In genomic region chr16:78368121-78369102, GRCh38 we compare ENCODE assay signal across 19 cellular contexts.
DNase-seq lines count a peak whose midpoint lies in the region; ATAC-seq and TF ChIP-seq lines count a peak whose summit lies in the region.
"Had no signal": no experiment of that assay in that cellular context is flagged by ENCODE, and none has a peak within 500 bp of the region (broad histone marks: within the 10 kb centered on the region; RNA-seq: fewer than 3 reads in every experiment).

No MANE protein-coding gene starts in this region.

- H3K4me1 ChIP-seq in right lobe of liver, result no peaks in the 10 kb centered on the region

- H3K4me3 ChIP-seq in right lobe of liver, result no peak overlapping the region
- H3K4me3 ChIP-seq: GM12878, MG63 had no signal

- ATAC-seq in Right ventricle myocardium inferior (peak; percentile 86), left cardiac atrium (no peak), right lobe of liver (no peak)
- ATAC-seq in central memory CD8-positive, alpha-beta T cell (replicated peaks; ENCODE audit: extremely low read depth, poor library complexity, severe bottlenecking), result no peak
- ATAC-seq: GM12878 had no signal

- no peaks in the 10 kb centered on the region for H3K27me3 Mint-ChIP-seq in central memory CD8-positive, alpha-beta T cell
- no peaks in the 10 kb centered on the region for H3K27me3 Mint-ChIP-seq in neural crest cell (ENCODE audit: low read depth)
- H3K27me3 Mint-ChIP-seq: IgD-negative memory B cell had no signal

- H3K36me3 Mint-ChIP-seq in central memory CD8-positive, alpha-beta T cell (ENCODE audit: insufficient read depth), result peaks cover 2% of the 10 kb centered on the region
- no peaks in the 10 kb centered on the region for H3K36me3 Mint-ChIP-seq in neural crest cell (ENCODE audit: low read depth)
- H3K36me3 Mint-ChIP-seq: IgD-negative memory B cell had no signal

- DNase-seq in Right ventricle myocardium inferior (ENCODE audit: missing footprints) (no peak), left cardiac atrium (no peak), Kasumi-1 (lab: John Stamatoyannopoulos, UW) (peak; percentile 20 to 39), neural crest cell (ENCODE audit: low read depth, low spot score) (no peak), GM03348 (ENCODE audit: low spot score) (no peak), right lobe of liver (no peak), NCI-H69 (lab: John Stamatoyannopoulos, UW) (no peak)
- DNase-seq in central memory CD8-positive, alpha-beta T cell (ENCODE audit: low spot score in 2 of 2), result no peak
- DNase-seq: AML-193, DMS79, Karpas-422, MG63, NCI-H1417, NCI-H1694 treated with DMSO at 0.1 percent for 48 hours, NCI-H2107, OCI-M1, SW 1271 had no signal

- H3K4me1 Mint-ChIP-seq in central memory CD8-positive, alpha-beta T cell, result peaks cover 5% of the 10 kb centered on the region
- peaks cover 7% of the 10 kb centered on the region for H3K4me1 Mint-ChIP-seq in neural crest cell

- peaks cover 6% of the 10 kb centered on the region for H3K9me3 Mint-ChIP-seq in central memory CD8-positive, alpha-beta T cell
- no peaks in the 10 kb centered on the region for H3K9me3 Mint-ChIP-seq in neural crest cell

- peak overlapping the region; percentile 58 for H3K27ac Mint-ChIP-seq in central memory CD8-positive, alpha-beta T cell (ENCODE audit: low read depth)
- H3K27ac Mint-ChIP-seq in neural crest cell (ENCODE audit: unreplicated experiment), result peak overlapping the region; percentile 17
- H3K27ac Mint-ChIP-seq: IgD-negative memory B cell had no signal

- no peaks in the 10 kb centered on the region for H3K27me3 ChIP-seq in right lobe of liver
- H3K27me3 ChIP-seq: MG63 had no signal

- 68% methylated on average over 7 of the region's 10 CpGs for WGBS in right lobe of liver (ENCODE audit: insufficient coverage, low coverage, low lambda C conversion rate, missing lambda C conversion rate)

- H3K4me3 Mint-ChIP-seq in central memory CD8-positive, alpha-beta T cell, result no peak overlapping the region
- H3K4me3 Mint-ChIP-seq in neural crest cell, result no peak overlapping the region
- H3K4me3 Mint-ChIP-seq: IgD-negative memory B cell had no signal

- H3K9me3 ChIP-seq in right lobe of liver, result no peaks in the 10 kb centered on the region
- H3K9me3 ChIP-seq: MG63 had no signal

- no peak for TF ChIP-seq CTCF in neural crest cell (conservative IDR thresholded peaks at IDR 0.05)
- TF ChIP-seq CTCF in right lobe of liver (IDR thresholded peaks at IDR 0.05), result no peak

- no peak for TF ChIP-seq POLR2A in right lobe of liver (IDR thresholded peaks at IDR 0.05)

- H3K27ac ChIP-seq in right lobe of liver, result no peak overlapping the region

- intact Hi-C loops in Right ventricle myocardium inferior (cut with DNase I), result no loop called here
- intact Hi-C loops in left cardiac atrium (cut with DNase I), result no loop called here
- intact Hi-C loops in right lobe of liver (cut with DNase I), result no loop called here

- no peaks in the 10 kb centered on the region for H3K36me3 ChIP-seq in right lobe of liver
- H3K36me3 ChIP-seq: MG63 had no signal

Comparison
In these comparisons a context has a peak if more than half of its experiments do, and no peak if none do; other contexts are left out.
1. DNase-seq: peak in Kasumi-1 (2 of 2); none in Right ventricle myocardium inferior (single experiment), left cardiac atrium (single experiment), central memory CD8-positive, alpha-beta T cell (0 of 2), neural crest cell (single experiment), GM03348 (single experiment), right lobe of liver (0 of 3) and NCI-H69 (single experiment).